ENCODE assay signal across 1 cellular context in the genomic region with DNA sequence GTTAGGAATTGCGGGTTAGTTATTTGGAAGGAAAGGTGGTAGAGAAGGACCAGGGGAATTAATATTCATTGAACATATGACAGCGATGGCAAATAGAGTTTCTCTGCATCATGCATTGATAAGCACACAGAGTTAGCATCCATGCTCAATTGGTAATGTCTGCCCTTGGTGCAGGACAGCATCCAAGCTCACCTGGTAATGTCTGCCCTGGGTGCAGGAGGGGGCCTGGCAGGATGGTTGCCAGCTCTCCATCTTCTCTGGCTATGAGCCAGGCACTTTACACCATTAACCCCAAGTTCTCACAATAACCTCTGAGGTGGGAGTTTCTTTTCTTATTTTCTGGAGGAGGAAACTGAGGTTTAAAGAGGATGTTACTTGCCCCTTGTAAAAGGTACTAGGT.
TF ChIP-seq lines count a peak whose summit lies in the region.

No MANE protein-coding gene starts in this region.

TF ChIP-seq in K562, 482 proteins besides CTCF, POLR2A, EP300 and RAD21 (continued from another document and continues in another):
- TF ChIP-seq ZBTB49 (CRISPR knock-in tag; IDR thresholded peaks at IDR 0.05; ENCODE audit: borderline replicate concordance) (no peak), ARNT (IDR thresholded peaks at IDR 0.05) (no peak), DIDO1 (tag; IDR thresholded peaks at IDR 0.05; ENCODE audit: low read depth) (no peak), MCM5 (IDR thresholded peaks at IDR 0.05; ENCODE audit: low read depth) (no peak), KLF13 (tag; IDR thresholded peaks at IDR 0.05; ENCODE audit: borderline replicate concordance, low read depth) (no peak), PYGO2 (tag; IDR thresholded peaks at IDR 0.05) (no peak), JUNB (CRISPR knock-in tag; conservative IDR thresholded peaks at IDR 0.05) (no peak), CHCHD3 (CRISPR knock-in tag; IDR thresholded peaks at IDR 0.05) (no peak), ZNF23 (CRISPR knock-in tag; IDR thresholded peaks at IDR 0.05) (0 out of 2 replicates have a peak, but pooled peaks have one; percentile 72), TRIM25 (IDR thresholded peaks at IDR 0.05; ENCODE audit: borderline replicate concordance) (no peak), MXI1 (IDR thresholded peaks at IDR 0.05; ENCODE audit: low read depth, low read length) (no peak), CHD2 (IDR thresholded peaks at IDR 0.05; ENCODE audit: low read depth, low read length) (no peak), NR2C2 (CRISPR knock-in tag; IDR thresholded peaks at IDR 0.05) (no peak), NR2C2 (tag; IDR thresholded peaks at IDR 0.05) (no peak), MTA2 (IDR thresholded peaks at IDR 0.05; ENCODE audit: low read depth) (no peak), MTA3 (IDR thresholded peaks at IDR 0.05; ENCODE audit: borderline replicate concordance) (no peak), FOXA3 (CRISPR knock-in tag; conservative IDR thresholded peaks at IDR 0.05 in 1 of 2, IDR thresholded peaks at IDR 0.05 in 1 of 2) (no peak), E2F6 (IDR thresholded peaks at IDR 0.05; ENCODE audit: borderline replicate concordance in 1 of 2, extremely low read depth in 1 of 2, insufficient read depth in 1 of 2, insufficient read length in 1 of 2, low read depth in 1 of 2, low read length in 1 of 2, poor library complexity in 1 of 2, severe bottlenecking in 1 of 2) (no peak), GTF2B (IDR thresholded peaks at IDR 0.05; ENCODE audit: extremely low read depth, insufficient read length) (no peak), ID3 (CRISPR knock-in tag; IDR thresholded peaks at IDR 0.05) (no peak), ID3 (tag; IDR thresholded peaks at IDR 0.05) (no peak)
- TF ChIP-seq, protein P1, sequence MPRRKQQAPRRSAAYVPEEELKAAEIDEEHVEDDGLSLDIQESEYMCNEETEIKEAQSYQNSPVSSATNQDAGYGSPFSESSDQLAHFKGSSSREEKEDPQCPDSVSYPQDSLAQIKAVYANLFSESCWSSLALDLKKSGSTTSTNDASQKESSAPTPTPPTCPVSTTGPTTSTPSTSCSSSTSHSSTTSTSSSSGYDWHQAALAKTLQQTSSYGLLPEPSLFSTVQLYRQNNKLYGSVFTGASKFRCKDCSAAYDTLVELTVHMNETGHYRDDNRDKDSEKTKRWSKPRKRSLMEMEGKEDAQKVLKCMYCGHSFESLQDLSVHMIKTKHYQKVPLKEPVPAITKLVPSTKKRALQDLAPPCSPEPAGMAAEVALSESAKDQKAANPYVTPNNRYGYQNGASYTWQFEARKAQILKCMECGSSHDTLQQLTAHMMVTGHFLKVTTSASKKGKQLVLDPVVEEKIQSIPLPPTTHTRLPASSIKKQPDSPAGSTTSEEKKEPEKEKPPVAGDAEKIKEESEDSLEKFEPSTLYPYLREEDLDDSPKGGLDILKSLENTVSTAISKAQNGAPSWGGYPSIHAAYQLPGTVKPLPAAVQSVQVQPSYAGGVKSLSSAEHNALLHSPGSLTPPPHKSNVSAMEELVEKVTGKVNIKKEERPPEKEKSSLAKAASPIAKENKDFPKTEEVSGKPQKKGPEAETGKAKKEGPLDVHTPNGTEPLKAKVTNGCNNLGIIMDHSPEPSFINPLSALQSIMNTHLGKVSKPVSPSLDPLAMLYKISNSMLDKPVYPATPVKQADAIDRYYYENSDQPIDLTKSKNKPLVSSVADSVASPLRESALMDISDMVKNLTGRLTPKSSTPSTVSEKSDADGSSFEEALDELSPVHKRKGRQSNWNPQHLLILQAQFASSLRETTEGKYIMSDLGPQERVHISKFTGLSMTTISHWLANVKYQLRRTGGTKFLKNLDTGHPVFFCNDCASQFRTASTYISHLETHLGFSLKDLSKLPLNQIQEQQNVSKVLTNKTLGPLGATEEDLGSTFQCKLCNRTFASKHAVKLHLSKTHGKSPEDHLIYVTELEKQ (CRISPR knock-in tag; IDR thresholded peaks at IDR 0.05), result no peak
- TF ChIP-seq, protein P2, sequence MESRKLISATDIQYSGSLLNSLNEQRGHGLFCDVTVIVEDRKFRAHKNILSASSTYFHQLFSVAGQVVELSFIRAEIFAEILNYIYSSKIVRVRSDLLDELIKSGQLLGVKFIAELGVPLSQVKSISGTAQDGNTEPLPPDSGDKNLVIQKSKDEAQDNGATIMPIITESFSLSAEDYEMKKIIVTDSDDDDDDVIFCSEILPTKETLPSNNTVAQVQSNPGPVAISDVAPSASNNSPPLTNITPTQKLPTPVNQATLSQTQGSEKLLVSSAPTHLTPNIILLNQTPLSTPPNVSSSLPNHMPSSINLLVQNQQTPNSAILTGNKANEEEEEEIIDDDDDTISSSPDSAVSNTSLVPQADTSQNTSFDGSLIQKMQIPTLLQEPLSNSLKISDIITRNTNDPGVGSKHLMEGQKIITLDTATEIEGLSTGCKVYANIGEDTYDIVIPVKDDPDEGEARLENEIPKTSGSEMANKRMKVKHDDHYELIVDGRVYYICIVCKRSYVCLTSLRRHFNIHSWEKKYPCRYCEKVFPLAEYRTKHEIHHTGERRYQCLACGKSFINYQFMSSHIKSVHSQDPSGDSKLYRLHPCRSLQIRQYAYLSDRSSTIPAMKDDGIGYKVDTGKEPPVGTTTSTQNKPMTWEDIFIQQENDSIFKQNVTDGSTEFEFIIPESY (CRISPR knock-in tag; IDR thresholded peaks at IDR 0.05), result no peak
- TF ChIP-seq, protein P3, sequence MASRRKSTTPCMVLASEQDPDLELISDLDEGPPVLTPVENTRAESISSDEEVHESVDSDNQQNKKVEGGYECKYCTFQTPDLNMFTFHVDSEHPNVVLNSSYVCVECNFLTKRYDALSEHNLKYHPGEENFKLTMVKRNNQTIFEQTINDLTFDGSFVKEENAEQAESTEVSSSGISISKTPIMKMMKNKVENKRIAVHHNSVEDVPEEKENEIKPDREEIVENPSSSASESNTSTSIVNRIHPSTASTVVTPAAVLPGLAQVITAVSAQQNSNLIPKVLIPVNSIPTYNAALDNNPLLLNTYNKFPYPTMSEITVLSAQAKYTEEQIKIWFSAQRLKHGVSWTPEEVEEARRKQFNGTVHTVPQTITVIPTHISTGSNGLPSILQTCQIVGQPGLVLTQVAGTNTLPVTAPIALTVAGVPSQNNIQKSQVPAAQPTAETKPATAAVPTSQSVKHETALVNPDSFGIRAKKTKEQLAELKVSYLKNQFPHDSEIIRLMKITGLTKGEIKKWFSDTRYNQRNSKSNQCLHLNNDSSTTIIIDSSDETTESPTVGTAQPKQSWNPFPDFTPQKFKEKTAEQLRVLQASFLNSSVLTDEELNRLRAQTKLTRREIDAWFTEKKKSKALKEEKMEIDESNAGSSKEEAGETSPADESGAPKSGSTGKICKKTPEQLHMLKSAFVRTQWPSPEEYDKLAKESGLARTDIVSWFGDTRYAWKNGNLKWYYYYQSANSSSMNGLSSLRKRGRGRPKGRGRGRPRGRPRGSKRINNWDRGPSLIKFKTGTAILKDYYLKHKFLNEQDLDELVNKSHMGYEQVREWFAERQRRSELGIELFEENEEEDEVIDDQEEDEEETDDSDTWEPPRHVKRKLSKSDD (conservative IDR thresholded peaks at IDR 0.05; ENCODE audit: low read length), result no peak
- TF ChIP-seq, protein P4, sequence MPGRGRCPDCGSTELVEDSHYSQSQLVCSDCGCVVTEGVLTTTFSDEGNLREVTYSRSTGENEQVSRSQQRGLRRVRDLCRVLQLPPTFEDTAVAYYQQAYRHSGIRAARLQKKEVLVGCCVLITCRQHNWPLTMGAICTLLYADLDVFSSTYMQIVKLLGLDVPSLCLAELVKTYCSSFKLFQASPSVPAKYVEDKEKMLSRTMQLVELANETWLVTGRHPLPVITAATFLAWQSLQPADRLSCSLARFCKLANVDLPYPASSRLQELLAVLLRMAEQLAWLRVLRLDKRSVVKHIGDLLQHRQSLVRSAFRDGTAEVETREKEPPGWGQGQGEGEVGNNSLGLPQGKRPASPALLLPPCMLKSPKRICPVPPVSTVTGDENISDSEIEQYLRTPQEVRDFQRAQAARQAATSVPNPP (IDR thresholded peaks at IDR 0.05; ENCODE audit: borderline replicate concordance, insufficient read depth, insufficient read length), result no peak
- TF ChIP-seq, protein P5, sequence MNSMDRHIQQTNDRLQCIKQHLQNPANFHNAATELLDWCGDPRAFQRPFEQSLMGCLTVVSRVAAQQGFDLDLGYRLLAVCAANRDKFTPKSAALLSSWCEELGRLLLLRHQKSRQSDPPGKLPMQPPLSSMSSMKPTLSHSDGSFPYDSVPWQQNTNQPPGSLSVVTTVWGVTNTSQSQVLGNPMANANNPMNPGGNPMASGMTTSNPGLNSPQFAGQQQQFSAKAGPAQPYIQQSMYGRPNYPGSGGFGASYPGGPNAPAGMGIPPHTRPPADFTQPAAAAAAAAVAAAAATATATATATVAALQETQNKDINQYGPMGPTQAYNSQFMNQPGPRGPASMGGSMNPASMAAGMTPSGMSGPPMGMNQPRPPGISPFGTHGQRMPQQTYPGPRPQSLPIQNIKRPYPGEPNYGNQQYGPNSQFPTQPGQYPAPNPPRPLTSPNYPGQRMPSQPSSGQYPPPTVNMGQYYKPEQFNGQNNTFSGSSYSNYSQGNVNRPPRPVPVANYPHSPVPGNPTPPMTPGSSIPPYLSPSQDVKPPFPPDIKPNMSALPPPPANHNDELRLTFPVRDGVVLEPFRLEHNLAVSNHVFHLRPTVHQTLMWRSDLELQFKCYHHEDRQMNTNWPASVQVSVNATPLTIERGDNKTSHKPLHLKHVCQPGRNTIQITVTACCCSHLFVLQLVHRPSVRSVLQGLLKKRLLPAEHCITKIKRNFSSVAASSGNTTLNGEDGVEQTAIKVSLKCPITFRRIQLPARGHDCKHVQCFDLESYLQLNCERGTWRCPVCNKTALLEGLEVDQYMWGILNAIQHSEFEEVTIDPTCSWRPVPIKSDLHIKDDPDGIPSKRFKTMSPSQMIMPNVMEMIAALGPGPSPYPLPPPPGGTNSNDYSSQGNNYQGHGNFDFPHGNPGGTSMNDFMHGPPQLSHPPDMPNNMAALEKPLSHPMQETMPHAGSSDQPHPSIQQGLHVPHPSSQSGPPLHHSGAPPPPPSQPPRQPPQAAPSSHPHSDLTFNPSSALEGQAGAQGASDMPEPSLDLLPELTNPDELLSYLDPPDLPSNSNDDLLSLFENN (IDR thresholded peaks at IDR 0.05; ENCODE audit: low read depth in 2 of 2, low read length in 2 of 2), result peak in 1 of 2 experiments; percentile 81; a peak in 2 of 4 replicates
- TF ChIP-seq, protein P6, sequence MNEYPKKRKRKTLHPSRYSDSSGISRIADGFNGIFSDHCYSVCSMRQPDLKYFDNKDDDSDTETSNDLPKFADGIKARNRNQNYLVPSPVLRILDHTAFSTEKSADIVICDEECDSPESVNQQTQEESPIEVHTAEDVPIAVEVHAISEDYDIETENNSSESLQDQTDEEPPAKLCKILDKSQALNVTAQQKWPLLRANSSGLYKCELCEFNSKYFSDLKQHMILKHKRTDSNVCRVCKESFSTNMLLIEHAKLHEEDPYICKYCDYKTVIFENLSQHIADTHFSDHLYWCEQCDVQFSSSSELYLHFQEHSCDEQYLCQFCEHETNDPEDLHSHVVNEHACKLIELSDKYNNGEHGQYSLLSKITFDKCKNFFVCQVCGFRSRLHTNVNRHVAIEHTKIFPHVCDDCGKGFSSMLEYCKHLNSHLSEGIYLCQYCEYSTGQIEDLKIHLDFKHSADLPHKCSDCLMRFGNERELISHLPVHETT (CRISPR knock-in tag; conservative IDR thresholded peaks at IDR 0.05 in 1 of 2, IDR thresholded peaks at IDR 0.05 in 1 of 2), result no peak
- TF ChIP-seq, protein P7, sequence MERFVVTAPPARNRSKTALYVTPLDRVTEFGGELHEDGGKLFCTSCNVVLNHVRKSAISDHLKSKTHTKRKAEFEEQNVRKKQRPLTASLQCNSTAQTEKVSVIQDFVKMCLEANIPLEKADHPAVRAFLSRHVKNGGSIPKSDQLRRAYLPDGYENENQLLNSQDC (CRISPR knock-in tag; IDR thresholded peaks at IDR 0.05), result no peak
